Comparison of ENCODE assay signal across 1 cellular context in the genomic region with DNA sequence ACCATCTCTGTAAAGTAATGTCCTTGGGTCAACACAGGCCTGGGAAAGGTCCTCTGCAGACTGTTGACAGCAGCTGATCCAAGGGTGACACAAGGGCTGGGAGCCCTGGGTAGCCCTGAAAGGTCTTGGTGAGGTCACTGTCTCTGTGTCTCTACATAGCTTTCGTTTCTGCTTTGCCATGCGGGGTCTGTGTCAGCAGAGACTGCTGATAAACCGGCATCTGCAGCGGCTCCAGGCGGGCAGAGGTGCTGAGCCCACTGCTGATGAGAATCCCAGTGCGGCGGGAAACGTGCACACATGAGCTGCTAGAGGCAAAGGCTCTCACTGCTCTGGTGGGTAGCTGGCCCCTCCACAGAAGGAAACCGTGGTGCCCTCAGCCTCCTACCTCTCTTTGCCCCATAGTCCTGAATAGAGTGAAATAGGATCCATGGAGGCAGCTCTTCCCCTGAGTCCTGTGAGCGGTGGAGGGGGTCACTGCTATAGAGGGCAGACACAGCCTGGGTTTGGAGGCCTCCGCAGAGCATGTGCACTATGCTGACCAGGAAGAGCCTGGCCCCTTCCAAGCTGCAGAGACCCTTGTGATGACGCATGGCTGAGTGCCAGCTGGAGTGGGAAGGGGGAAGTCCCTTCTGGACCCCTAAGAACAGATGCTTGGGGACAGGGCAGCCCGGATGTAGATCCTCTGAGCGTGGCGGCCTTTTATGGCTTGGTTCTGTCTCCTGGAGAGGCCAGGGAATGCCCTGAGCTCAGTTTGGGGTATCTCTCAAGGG.
TF ChIP-seq lines count a peak whose summit lies in the region.

No MANE protein-coding gene starts in this region.

TF ChIP-seq in HepG2, 621 proteins besides CTCF, POLR2A, EP300 and RAD21 (continued from another document and continues in another):
- TF ChIP-seq, protein P1, sequence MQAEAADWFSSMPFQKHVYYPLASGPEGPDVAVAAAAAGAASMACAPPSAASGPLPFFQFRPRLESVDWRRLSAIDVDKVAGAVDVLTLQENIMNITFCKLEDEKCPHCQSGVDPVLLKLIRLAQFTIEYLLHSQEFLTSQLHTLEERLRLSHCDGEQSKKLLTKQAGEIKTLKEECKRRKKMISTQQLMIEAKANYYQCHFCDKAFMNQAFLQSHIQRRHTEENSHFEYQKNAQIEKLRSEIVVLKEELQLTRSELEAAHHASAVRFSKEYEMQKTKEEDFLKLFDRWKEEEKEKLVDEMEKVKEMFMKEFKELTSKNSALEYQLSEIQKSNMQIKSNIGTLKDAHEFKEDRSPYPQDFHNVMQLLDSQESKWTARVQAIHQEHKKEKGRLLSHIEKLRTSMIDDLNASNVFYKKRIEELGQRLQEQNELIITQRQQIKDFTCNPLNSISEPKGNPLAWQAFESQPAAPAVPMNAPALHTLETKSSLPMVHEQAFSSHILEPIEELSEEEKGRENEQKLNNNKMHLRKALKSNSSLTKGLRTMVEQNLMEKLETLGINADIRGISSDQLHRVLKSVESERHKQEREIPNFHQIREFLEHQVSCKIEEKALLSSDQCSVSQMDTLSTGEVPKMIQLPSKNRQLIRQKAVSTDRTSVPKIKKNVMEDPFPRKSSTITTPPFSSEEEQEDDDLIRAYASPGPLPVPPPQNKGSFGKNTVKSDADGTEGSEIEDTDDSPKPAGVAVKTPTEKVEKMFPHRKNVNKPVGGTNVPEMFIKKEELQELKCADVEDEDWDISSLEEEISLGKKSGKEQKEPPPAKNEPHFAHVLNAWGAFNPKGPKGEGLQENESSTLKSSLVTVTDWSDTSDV (CRISPR knock-in tag; IDR thresholded peaks at IDR 0.05): no peak
- peak; percentile 28 for TF ChIP-seq SKI (IDR thresholded peaks at IDR 0.05; ENCODE audit: partially characterized antibody)
- TF ChIP-seq, protein P2, sequence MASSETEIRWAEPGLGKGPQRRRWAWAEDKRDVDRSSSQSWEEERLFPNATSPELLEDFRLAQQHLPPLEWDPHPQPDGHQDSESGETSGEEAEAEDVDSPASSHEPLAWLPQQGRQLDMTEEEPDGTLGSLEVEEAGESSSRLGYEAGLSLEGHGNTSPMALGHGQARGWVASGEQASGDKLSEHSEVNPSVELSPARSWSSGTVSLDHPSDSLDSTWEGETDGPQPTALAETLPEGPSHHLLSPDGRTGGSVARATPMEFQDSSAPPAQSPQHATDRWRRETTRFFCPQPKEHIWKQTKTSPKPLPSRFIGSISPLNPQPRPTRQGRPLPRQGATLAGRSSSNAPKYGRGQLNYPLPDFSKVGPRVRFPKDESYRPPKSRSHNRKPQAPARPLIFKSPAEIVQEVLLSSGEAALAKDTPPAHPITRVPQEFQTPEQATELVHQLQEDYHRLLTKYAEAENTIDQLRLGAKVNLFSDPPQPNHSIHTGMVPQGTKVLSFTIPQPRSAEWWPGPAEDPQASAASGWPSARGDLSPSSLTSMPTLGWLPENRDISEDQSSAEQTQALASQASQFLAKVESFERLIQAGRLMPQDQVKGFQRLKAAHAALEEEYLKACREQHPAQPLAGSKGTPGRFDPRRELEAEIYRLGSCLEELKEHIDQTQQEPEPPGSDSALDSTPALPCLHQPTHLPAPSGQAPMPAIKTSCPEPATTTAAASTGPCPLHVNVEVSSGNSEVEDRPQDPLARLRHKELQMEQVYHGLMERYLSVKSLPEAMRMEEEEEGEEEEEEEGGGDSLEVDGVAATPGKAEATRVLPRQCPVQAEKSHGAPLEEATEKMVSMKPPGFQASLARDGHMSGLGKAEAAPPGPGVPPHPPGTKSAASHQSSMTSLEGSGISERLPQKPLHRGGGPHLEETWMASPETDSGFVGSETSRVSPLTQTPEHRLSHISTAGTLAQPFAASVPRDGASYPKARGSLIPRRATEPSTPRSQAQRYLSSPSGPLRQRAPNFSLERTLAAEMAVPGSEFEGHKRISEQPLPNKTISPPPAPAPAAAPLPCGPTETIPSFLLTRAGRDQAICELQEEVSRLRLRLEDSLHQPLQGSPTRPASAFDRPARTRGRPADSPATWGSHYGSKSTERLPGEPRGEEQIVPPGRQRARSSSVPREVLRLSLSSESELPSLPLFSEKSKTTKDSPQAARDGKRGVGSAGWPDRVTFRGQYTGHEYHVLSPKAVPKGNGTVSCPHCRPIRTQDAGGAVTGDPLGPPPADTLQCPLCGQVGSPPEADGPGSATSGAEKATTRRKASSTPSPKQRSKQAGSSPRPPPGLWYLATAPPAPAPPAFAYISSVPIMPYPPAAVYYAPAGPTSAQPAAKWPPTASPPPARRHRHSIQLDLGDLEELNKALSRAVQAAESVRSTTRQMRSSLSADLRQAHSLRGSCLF (CRISPR knock-in tag; IDR thresholded peaks at IDR 0.05; ENCODE audit: borderline replicate concordance): no peak
- no peak for TF ChIP-seq NFIC (IDR thresholded peaks at IDR 0.05; ENCODE audit: low read length)
- no peak for TF ChIP-seq KLF12 (CRISPR knock-in tag; IDR thresholded peaks at IDR 0.05; ENCODE audit: borderline replicate concordance)
- TF ChIP-seq CCAR2 (optimal IDR thresholded peaks at IDR 0.05; ENCODE audit: low read depth, low read length): no peak
- TF ChIP-seq CENPX (CRISPR knock-in tag; IDR thresholded peaks at IDR 0.05): no peak
- no peak for TF ChIP-seq MAZ (IDR thresholded peaks at IDR 0.05; ENCODE audit: borderline replicate concordance, low read depth, low read length)
- TF ChIP-seq MAZ (CRISPR knock-in tag; IDR thresholded peaks at IDR 0.05; ENCODE audit: low read depth): no peak
- TF ChIP-seq RAD51 (IDR thresholded peaks at IDR 0.05; ENCODE audit: borderline replicate concordance): no peak
- TF ChIP-seq, protein P3, sequence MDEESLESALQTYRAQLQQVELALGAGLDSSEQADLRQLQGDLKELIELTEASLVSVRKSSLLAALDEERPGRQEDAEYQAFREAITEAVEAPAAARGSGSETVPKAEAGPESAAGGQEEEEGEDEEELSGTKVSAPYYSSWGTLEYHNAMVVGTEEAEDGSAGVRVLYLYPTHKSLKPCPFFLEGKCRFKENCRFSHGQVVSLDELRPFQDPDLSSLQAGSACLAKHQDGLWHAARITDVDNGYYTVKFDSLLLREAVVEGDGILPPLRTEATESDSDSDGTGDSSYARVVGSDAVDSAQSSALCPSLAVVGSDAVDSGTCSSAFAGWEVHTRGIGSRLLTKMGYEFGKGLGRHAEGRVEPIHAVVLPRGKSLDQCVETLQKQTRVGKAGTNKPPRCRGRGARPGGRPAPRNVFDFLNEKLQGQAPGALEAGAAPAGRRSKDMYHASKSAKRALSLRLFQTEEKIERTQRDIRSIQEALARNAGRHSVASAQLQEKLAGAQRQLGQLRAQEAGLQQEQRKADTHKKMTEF (CRISPR knock-in tag; IDR thresholded peaks at IDR 0.05): no peak
- TF ChIP-seq, protein P4, sequence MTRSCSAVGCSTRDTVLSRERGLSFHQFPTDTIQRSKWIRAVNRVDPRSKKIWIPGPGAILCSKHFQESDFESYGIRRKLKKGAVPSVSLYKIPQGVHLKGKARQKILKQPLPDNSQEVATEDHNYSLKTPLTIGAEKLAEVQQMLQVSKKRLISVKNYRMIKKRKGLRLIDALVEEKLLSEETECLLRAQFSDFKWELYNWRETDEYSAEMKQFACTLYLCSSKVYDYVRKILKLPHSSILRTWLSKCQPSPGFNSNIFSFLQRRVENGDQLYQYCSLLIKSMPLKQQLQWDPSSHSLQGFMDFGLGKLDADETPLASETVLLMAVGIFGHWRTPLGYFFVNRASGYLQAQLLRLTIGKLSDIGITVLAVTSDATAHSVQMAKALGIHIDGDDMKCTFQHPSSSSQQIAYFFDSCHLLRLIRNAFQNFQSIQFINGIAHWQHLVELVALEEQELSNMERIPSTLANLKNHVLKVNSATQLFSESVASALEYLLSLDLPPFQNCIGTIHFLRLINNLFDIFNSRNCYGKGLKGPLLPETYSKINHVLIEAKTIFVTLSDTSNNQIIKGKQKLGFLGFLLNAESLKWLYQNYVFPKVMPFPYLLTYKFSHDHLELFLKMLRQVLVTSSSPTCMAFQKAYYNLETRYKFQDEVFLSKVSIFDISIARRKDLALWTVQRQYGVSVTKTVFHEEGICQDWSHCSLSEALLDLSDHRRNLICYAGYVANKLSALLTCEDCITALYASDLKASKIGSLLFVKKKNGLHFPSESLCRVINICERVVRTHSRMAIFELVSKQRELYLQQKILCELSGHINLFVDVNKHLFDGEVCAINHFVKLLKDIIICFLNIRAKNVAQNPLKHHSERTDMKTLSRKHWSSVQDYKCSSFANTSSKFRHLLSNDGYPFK (CRISPR knock-in tag; IDR thresholded peaks at IDR 0.05; ENCODE audit: borderline replicate concordance): no peak
- TF ChIP-seq, protein P5, sequence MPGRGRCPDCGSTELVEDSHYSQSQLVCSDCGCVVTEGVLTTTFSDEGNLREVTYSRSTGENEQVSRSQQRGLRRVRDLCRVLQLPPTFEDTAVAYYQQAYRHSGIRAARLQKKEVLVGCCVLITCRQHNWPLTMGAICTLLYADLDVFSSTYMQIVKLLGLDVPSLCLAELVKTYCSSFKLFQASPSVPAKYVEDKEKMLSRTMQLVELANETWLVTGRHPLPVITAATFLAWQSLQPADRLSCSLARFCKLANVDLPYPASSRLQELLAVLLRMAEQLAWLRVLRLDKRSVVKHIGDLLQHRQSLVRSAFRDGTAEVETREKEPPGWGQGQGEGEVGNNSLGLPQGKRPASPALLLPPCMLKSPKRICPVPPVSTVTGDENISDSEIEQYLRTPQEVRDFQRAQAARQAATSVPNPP (CRISPR knock-in tag; IDR thresholded peaks at IDR 0.05): no peak
- TF ChIP-seq, protein P6, sequence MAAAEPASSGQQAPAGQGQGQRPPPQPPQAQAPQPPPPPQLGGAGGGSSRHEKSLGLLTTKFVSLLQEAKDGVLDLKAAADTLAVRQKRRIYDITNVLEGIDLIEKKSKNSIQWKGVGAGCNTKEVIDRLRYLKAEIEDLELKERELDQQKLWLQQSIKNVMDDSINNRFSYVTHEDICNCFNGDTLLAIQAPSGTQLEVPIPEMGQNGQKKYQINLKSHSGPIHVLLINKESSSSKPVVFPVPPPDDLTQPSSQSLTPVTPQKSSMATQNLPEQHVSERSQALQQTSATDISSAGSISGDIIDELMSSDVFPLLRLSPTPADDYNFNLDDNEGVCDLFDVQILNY (CRISPR knock-in tag; conservative IDR thresholded peaks at IDR 0.05): no peak
- no peak for TF ChIP-seq ZNF589 (CRISPR knock-in tag; conservative IDR thresholded peaks at IDR 0.05)
- no peak for TF ChIP-seq SNAPC2 (CRISPR knock-in tag; IDR thresholded peaks at IDR 0.05)
- no peak for TF ChIP-seq PHF21A (CRISPR knock-in tag; IDR thresholded peaks at IDR 0.05)
- no peak for TF ChIP-seq ZNF224 (CRISPR knock-in tag; IDR thresholded peaks at IDR 0.05)
- TF ChIP-seq, protein P7, sequence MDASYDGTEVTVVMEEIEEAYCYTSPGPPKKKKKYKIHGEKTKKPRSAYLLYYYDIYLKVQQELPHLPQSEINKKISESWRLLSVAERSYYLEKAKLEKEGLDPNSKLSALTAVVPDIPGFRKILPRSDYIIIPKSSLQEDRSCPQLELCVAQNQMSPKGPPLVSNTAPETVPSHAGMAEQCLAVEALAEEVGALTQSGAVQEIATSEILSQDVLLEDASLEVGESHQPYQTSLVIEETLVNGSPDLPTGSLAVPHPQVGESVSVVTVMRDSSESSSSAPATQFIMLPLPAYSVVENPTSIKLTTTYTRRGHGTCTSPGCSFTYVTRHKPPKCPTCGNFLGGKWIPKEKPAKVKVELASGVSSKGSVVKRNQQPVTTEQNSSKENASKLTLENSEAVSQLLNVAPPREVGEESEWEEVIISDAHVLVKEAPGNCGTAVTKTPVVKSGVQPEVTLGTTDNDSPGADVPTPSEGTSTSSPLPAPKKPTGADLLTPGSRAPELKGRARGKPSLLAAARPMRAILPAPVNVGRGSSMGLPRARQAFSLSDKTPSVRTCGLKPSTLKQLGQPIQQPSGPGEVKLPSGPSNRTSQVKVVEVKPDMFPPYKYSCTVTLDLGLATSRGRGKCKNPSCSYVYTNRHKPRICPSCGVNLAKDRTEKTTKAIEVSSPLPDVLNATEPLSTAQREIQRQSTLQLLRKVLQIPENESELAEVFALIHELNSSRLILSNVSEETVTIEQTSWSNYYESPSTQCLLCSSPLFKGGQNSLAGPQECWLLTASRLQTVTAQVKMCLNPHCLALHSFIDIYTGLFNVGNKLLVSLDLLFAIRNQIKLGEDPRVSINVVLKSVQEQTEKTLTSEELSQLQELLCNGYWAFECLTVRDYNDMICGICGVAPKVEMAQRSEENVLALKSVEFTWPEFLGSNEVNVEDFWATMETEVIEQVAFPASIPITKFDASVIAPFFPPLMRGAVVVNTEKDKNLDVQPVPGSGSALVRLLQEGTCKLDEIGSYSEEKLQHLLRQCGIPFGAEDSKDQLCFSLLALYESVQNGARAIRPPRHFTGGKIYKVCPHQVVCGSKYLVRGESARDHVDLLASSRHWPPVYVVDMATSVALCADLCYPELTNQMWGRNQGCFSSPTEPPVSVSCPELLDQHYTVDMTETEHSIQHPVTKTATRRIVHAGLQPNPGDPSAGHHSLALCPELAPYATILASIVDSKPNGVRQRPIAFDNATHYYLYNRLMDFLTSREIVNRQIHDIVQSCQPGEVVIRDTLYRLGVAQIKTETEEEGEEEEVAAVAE (CRISPR knock-in tag; IDR thresholded peaks at IDR 0.05; ENCODE audit: borderline replicate concordance): no peak
- TF ChIP-seq ZNF674 (CRISPR knock-in tag; IDR thresholded peaks at IDR 0.05; ENCODE audit: low read depth): no peak
- no peak for TF ChIP-seq ARNTL (CRISPR knock-in tag; IDR thresholded peaks at IDR 0.05)
- no peak for TF ChIP-seq PHF20 (CRISPR knock-in tag; IDR thresholded peaks at IDR 0.05)
- no peak for TF ChIP-seq FOXP1 (IDR thresholded peaks at IDR 0.05)
- TF ChIP-seq FOXP1 (CRISPR knock-in tag; IDR thresholded peaks at IDR 0.05): no peak
- no peak for TF ChIP-seq NFE2L2 (IDR thresholded peaks at IDR 0.05; ENCODE audit: low read length)
- TF ChIP-seq, protein P8, sequence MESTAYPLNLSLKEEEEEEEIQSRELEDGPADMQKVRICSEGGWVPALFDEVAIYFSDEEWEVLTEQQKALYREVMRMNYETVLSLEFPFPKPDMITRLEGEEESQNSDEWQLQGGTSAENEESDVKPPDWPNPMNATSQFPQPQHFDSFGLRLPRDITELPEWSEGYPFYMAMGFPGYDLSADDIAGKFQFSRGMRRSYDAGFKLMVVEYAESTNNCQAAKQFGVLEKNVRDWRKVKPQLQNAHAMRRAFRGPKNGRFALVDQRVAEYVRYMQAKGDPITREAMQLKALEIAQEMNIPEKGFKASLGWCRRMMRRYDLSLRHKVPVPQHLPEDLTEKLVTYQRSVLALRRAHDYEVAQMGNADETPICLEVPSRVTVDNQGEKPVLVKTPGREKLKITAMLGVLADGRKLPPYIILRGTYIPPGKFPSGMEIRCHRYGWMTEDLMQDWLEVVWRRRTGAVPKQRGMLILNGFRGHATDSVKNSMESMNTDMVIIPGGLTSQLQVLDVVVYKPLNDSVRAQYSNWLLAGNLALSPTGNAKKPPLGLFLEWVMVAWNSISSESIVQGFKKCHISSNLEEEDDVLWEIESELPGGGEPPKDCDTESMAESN (CRISPR knock-in tag; conservative IDR thresholded peaks at IDR 0.05): no peak
- no peak for TF ChIP-seq REXO4 (CRISPR knock-in tag; IDR thresholded peaks at IDR 0.05; ENCODE audit: borderline replicate concordance)
- TF ChIP-seq, protein P9, sequence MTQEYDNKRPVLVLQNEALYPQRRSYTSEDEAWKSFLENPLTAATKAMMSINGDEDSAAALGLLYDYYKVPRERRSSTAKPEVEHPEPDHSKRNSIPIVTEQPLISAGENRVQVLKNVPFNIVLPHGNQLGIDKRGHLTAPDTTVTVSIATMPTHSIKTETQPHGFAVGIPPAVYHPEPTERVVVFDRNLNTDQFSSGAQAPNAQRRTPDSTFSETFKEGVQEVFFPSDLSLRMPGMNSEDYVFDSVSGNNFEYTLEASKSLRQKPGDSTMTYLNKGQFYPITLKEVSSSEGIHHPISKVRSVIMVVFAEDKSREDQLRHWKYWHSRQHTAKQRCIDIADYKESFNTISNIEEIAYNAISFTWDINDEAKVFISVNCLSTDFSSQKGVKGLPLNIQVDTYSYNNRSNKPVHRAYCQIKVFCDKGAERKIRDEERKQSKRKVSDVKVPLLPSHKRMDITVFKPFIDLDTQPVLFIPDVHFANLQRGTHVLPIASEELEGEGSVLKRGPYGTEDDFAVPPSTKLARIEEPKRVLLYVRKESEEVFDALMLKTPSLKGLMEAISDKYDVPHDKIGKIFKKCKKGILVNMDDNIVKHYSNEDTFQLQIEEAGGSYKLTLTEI (CRISPR knock-in tag; conservative IDR thresholded peaks at IDR 0.05): no peak
- TF ChIP-seq FOXA3 (CRISPR knock-in tag; IDR thresholded peaks at IDR 0.05): 0 out of 2 replicates have a peak, but pooled peaks have one; percentile 30
